9 cellular contexts compared by ENCODE assay signal in genomic region chr15:78216276-78217229, GRCh38. TPM values are rescaled to one million over a fixed set of nuclear protein-coding genes. Genes with fewer than 3 reads are reported as not detected.
DNase-seq lines count a peak whose midpoint lies in the region; ATAC-seq, FAIRE-seq and TF ChIP-seq lines count a peak whose summit lies in the region.
"Had no signal": no experiment of that assay in that cellular context is flagged by ENCODE, and none has a peak within 500 bp of the region (broad histone marks: within the 10 kb centered on the region; RNA-seq: fewer than 3 reads in every experiment).

No MANE protein-coding gene starts in this region.

- no peak overlapping the region for H3K27ac ChIP-seq in keratinocyte (ENCODE audit: control insufficient read depth, insufficient read depth, low read length)
- H3K27ac ChIP-seq in thyroid gland = no peak overlapping the region
- H3K27ac ChIP-seq in uterus = no peak overlapping the region

- peaks cover 12% of the 10 kb centered on the region for H3K27me3 Mint-ChIP-seq in activated T-helper 2 cell treated with anti-CD3 and anti-CD28 coated beads, Interferon-gamma antibody, Interleukin-2, Interleukin-4, amounts not matched to agents 10 μg/mL and 5 μg/mL and 100 μg/mL, durations not matched to agents 14 hours and 24 hours and 36 hours (ENCODE audit: low read depth)

- H2AFZ ChIP-seq in keratinocyte (ENCODE audit: control insufficient read depth, low read length) = no peak overlapping the region

- TF ChIP-seq POLR2A in thyroid gland (IDR thresholded peaks at IDR 0.05) (no peak), uterus (IDR thresholded peaks at IDR 0.05) (no peak)

- no peak overlapping the region for H3K27ac Mint-ChIP-seq in activated T-helper 2 cell treated with anti-CD3 and anti-CD28 coated beads, Interferon-gamma antibody, Interleukin-2, Interleukin-4, amounts not matched to agents 10 μg/mL and 5 μg/mL and 100 μg/mL, durations not matched to agents 14 hours and 24 hours and 36 hours

- peak; percentile 62 for FAIRE-seq in bronchial epithelial cell (lab: Jason Lieb, UNC)
- peak; percentile 29 for FAIRE-seq in keratinocyte (lab: Jason Lieb, UNC)

- H3K9me3 Mint-ChIP-seq in activated T-helper 2 cell treated with anti-CD3 and anti-CD28 coated beads, Interferon-gamma antibody, Interleukin-2, Interleukin-4, amounts not matched to agents 10 μg/mL and 5 μg/mL and 100 μg/mL, durations not matched to agents 14 hours and 24 hours and 36 hours = no peaks in the 10 kb centered on the region

- H3K9me1 ChIP-seq in keratinocyte (ENCODE audit: control insufficient read depth, extremely low read depth, insufficient read depth, low read length) = peaks cover 2% of the 10 kb centered on the region

- DNase-seq in LoVo (ENCODE audit: low spot score) (peak; percentile 94), bronchial epithelial cell (ENCODE audit: low read depth) (peak; percentile 81), keratinocyte (ENCODE audit: low read depth, low spot score) (no peak), thyroid gland (peak; percentile 45 to 63), uterus (no peak)
- DNase-seq in activated T-helper 2 cell treated with anti-CD3 and anti-CD28 coated beads, Interferon-gamma antibody, Interleukin-2, Interleukin-4, amounts not matched to agents 10 μg/mL and 5 μg/mL and 100 μg/mL, durations not matched to agents 14 hours and 24 hours and 36 hours (ENCODE audit: low spot score) = no peak
- DNase-seq: mesendoderm, NCI-H524 treated with DMSO at 0.1 percent for 48 hours had no signal

- no peak overlapping the region for H3K9ac ChIP-seq in keratinocyte (ENCODE audit: control insufficient read depth, extremely low read depth, insufficient read depth, low read length)

- H3K4me3 ChIP-seq in bronchial epithelial cell (ENCODE audit: low read depth, low read length) (no peak overlapping the region), keratinocyte (ENCODE audit: control insufficient read depth in 2 of 3, extremely low read depth in 1 of 3, insufficient read depth in 2 of 3, low read depth in 1 of 3, low read length in 3 of 3) (no peak overlapping the region), thyroid gland (replicated peaks in 1 of 3) (no peak overlapping the region), uterus (no peak overlapping the region)

- H3K27me3 ChIP-seq in bronchial epithelial cell (ENCODE audit: control insufficient read depth, insufficient read depth, low read length) = peaks cover 2% of the 10 kb centered on the region
- H3K27me3 ChIP-seq in keratinocyte (ENCODE audit: control insufficient read depth, extremely low read depth, insufficient read depth, low read length) = peaks cover 8% of the 10 kb centered on the region
- no peaks in the 10 kb centered on the region for H3K27me3 ChIP-seq in thyroid gland
- H3K27me3 ChIP-seq in uterus = no peaks in the 10 kb centered on the region

- no peak for ATAC-seq in HG03342 (IDR thresholded peaks at IDR 0.05; ENCODE audit: unreplicated experiment)

- H3K79me2 ChIP-seq in keratinocyte (ENCODE audit: control insufficient read depth, insufficient read depth, low read length) = no peaks in the 10 kb centered on the region

- no peaks in the 10 kb centered on the region for H3K4me1 Mint-ChIP-seq in activated T-helper 2 cell treated with anti-CD3 and anti-CD28 coated beads, Interferon-gamma antibody, Interleukin-2, Interleukin-4, amounts not matched to agents 10 μg/mL and 5 μg/mL and 100 μg/mL, durations not matched to agents 14 hours and 24 hours and 36 hours (ENCODE audit: low read depth)

- H3K36me3 ChIP-seq in bronchial epithelial cell (ENCODE audit: control insufficient read depth, insufficient read depth, low read length) = no peaks in the 10 kb centered on the region
- no peaks in the 10 kb centered on the region for H3K36me3 ChIP-seq in keratinocyte (ENCODE audit: control insufficient read depth in 2 of 2, extremely low read depth in 1 of 2, insufficient read depth in 2 of 2, low read length in 2 of 2)
- H3K36me3 ChIP-seq in thyroid gland = no peaks in the 10 kb centered on the region
- no peaks in the 10 kb centered on the region for H3K36me3 ChIP-seq in uterus

- 78 to 81% methylated on average over 8 of the region's 8 CpGs for WGBS in thyroid gland, 2 donors

- H3K4me2 ChIP-seq in keratinocyte (ENCODE audit: control insufficient read depth, extremely low read depth, insufficient read depth, low read depth, low read length) = no peak overlapping the region

- no peak for TF ChIP-seq CTCF in bronchial epithelial cell (IDR thresholded peaks at IDR 0.05; ENCODE audit: insufficient read depth, low read length, severe bottlenecking)
- TF ChIP-seq CTCF in keratinocyte (optimal IDR thresholded peaks at IDR 0.05 in 1 of 3, IDR thresholded peaks at IDR 0.05 in 1 of 3, conservative IDR thresholded peaks at IDR 0.05 in 1 of 3; ENCODE audit: extremely low read depth in 1 of 3, insufficient read depth in 2 of 3, low read length in 3 of 3) = no peak
- TF ChIP-seq CTCF in thyroid gland (IDR thresholded peaks at IDR 0.05) = no peak
- no peak for TF ChIP-seq CTCF in uterus (IDR thresholded peaks at IDR 0.05)

- peaks cover 18% of the 10 kb centered on the region for H3K4me1 ChIP-seq in keratinocyte (ENCODE audit: control insufficient read depth, extremely low read depth, insufficient read depth, low read length)
- peaks cover 0 to 18% of the 10 kb centered on the region in 2 donors for H3K4me1 ChIP-seq in thyroid gland
- H3K4me1 ChIP-seq in uterus = no peaks in the 10 kb centered on the region

- dilution Hi-C loops in keratinocyte (cut with MboI; ENCODE audit: extremely low pct_ligation_motif_present, low sequenced_read_pairs) = no loop called here

- H3K9me3 ChIP-seq in keratinocyte (ENCODE audit: control insufficient read depth, low read depth, low read length) (no peaks in the 10 kb centered on the region), thyroid gland (no peaks in the 10 kb centered on the region), uterus (no peaks in the 10 kb centered on the region)

- no peaks in the 10 kb centered on the region for H4K20me1 ChIP-seq in keratinocyte (ENCODE audit: control insufficient read depth, extremely low read depth, insufficient read depth, low read length)

- H3K36me3 Mint-ChIP-seq in activated T-helper 2 cell treated with anti-CD3 and anti-CD28 coated beads, Interferon-gamma antibody, Interleukin-2, Interleukin-4, amounts not matched to agents 10 μg/mL and 5 μg/mL and 100 μg/mL, durations not matched to agents 14 hours and 24 hours and 36 hours (ENCODE audit: low read depth) = no peaks in the 10 kb centered on the region

- no peak overlapping the region for H3K4me3 Mint-ChIP-seq in activated T-helper 2 cell treated with anti-CD3 and anti-CD28 coated beads, Interferon-gamma antibody, Interleukin-2, Interleukin-4, amounts not matched to agents 10 μg/mL and 5 μg/mL and 100 μg/mL, durations not matched to agents 14 hours and 24 hours and 36 hours (ENCODE audit: low read depth)

- intact Hi-C loops in thyroid gland (cut with DNase I) (no loop called here), uterus (cut with DNase I; ENCODE audit: low total_unique reads) (no loop called here)
- intact Hi-C loops in activated T-helper 2 cell treated with anti-CD3 and anti-CD28 coated beads, Interferon-gamma antibody, Interleukin-2, Interleukin-4, amounts not matched to agents 10 μg/mL and 5 μg/mL and 100 μg/mL, durations not matched to agents 14 hours and 24 hours and 36 hours (cut with micrococcal nuclease) = no loop called here

RNA-seq across cellular contexts. Expression of gene ACSBG1, which starts 17.8 kb away (rescaled TPM):
- not detected in 2 replicates for total RNA-seq in bronchial epithelial cell
- polyA plus RNA-seq in keratinocyte = 0.01 to 0.06 TPM in 2 of 3 replicates, not detected in the other
- polyA plus RNA-seq in keratinocyte (2011; ENCODE audit: low read depth) = 1.3 TPM
- polyA plus RNA-seq in keratinocyte (2011; cell fraction: cytosol; rRNA removed) = not detected in 2 replicates
- 0.17 TPM in 1 of 2 replicates, not detected in the other for polyA plus RNA-seq in keratinocyte (2011; cell fraction: nucleus; rRNA removed)
- polyA plus RNA-seq in keratinocyte (2012; ENCODE audit: low replicate concordance) = 0.03 and 0.56 TPM in 2 replicates
- polyA minus RNA-seq in keratinocyte = not detected in 3 replicates
- polyA minus RNA-seq in keratinocyte (2011; cell fraction: cytosol; rRNA and poly(A)+ RNA removed) = not detected
- polyA minus RNA-seq in keratinocyte (2011; cell fraction: nucleus; rRNA and poly(A)+ RNA removed) = 0.11 TPM in 1 of 2 replicates, not detected in the other
- not detected for total RNA-seq in thyroid gland
- total RNA-seq in activated T-helper 2 cell treated with anti-CD3 and anti-CD28 coated beads, Interferon-gamma antibody, Interleukin-2, Interleukin-4, amounts not matched to agents 10 μg/mL and 5 μg/mL and 100 μg/mL, durations not matched to agents 14 hours and 24 hours and 36 hours = 0.64 and 0.96 TPM in 2 replicates
- total RNA-seq in uterus = 1 to 10 TPM in 1 of 4 donors, not detected in 3; 3.5 TPM

RNA-seq across cellular contexts. Expression of gene DNAJA4, which starts 47.8 kb away (rescaled TPM):
- total RNA-seq in bronchial epithelial cell = 11.1 and 26.5 TPM in 2 replicates
- polyA plus RNA-seq in keratinocyte = 4.1 to 5.7 TPM (median 4.6 TPM) in 3 replicates
- polyA plus RNA-seq in keratinocyte (2011; ENCODE audit: low read depth) = 44.8 TPM
- 2.4 and 4.2 TPM in 2 replicates for polyA plus RNA-seq in keratinocyte (2011; cell fraction: cytosol; rRNA removed)
- 8.1 and 9.4 TPM in 2 replicates for polyA plus RNA-seq in keratinocyte (2011; cell fraction: nucleus; rRNA removed)
- 3.4 and 25.7 TPM in 2 replicates for polyA plus RNA-seq in keratinocyte (2012; ENCODE audit: low replicate concordance)
- polyA minus RNA-seq in keratinocyte = 2.3 to 3.3 TPM (median 3.2 TPM) in 3 replicates
- 5.2 TPM for polyA minus RNA-seq in keratinocyte (2011; cell fraction: cytosol; rRNA and poly(A)+ RNA removed)
- polyA minus RNA-seq in keratinocyte (2011; cell fraction: nucleus; rRNA and poly(A)+ RNA removed) = 2.2 and 3.7 TPM in 2 replicates
- total RNA-seq in thyroid gland = 10 to 100 TPM in 3 of 4 donors, 1 to 10 TPM in 1; 9.5 to 21.9 (median 13.8) TPM
- 57.4 and 60.0 TPM in 2 replicates for total RNA-seq in activated T-helper 2 cell treated with anti-CD3 and anti-CD28 coated beads, Interferon-gamma antibody, Interleukin-2, Interleukin-4, amounts not matched to agents 10 μg/mL and 5 μg/mL and 100 μg/mL, durations not matched to agents 14 hours and 24 hours and 36 hours
- 10 to 100 TPM in 3 of 4 donors, 1 to 10 TPM in 1; 2.6 to 16.8 (median 14.6) TPM for total RNA-seq in uterus

Comparison
In these comparisons a context has a peak if more than half of its experiments do, and no peak if none do; other contexts are left out.
1. DNase-seq: peak in LoVo (single experiment), bronchial epithelial cell (single experiment) and thyroid gland (2 of 2); none in keratinocyte (single experiment), activated T-helper 2 cell treated with anti-CD3 and anti-CD28 coated beads, Interferon-gamma antibody, Interleukin-2, Interleukin-4, amounts not matched to agents 10 μg/mL and 5 μg/mL and 100 μg/mL, durations not matched to agents 14 hours and 24 hours and 36 hours (single experiment) and uterus (0 of 2).